1 cellular context compared by ENCODE assay signal in the genomic region with DNA sequence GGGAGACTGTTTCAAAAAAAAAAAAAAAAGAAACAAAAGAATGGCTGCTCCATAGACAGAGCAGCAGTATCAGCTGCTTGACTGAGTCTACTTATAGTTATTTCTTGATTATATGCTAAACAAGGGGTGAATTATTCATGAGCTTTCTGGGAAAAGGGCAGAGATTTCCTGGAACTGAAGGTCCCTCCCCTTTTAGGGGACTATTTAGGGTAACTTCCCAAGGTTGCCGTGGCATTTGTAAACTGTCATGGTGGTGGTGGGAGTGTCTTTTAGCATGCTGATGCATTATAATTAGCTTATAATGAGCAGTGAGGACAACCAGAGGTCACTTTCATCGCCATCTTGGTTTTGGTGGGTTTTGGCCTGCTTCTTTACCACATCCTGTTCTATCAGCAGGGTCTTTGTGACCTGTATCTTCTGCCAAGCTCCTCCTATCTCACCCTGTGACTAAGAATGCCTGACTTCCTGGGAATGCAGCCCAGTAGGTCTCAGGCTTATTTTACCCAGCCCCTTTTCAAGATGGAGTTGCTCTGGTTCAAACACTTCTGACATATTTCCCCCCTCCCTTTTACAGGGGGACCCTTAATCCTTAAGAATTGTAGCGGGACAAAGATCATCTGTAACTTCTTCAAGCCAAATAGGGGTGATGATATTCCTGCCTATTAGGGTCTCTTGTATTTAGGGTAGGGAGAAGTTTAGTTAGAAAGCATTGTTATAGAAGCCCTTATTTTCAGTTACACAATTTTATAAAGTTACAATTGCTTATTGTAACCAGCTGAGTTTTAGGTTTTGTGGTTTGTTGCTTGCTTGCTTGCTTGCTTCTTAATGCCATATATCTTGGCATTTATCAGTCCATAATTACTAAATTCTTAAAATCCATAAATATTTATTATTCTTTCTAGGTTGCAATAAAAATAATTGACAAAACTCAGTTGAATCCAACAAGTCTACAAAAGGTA.
TF ChIP-seq lines count a peak whose summit lies in the region.

No MANE protein-coding gene starts in this region.

TF ChIP-seq in WTC11, 78 proteins besides CTCF, POLR2A, EP300 and RAD21 (continued from another document):
- TF ChIP-seq, protein P1, sequence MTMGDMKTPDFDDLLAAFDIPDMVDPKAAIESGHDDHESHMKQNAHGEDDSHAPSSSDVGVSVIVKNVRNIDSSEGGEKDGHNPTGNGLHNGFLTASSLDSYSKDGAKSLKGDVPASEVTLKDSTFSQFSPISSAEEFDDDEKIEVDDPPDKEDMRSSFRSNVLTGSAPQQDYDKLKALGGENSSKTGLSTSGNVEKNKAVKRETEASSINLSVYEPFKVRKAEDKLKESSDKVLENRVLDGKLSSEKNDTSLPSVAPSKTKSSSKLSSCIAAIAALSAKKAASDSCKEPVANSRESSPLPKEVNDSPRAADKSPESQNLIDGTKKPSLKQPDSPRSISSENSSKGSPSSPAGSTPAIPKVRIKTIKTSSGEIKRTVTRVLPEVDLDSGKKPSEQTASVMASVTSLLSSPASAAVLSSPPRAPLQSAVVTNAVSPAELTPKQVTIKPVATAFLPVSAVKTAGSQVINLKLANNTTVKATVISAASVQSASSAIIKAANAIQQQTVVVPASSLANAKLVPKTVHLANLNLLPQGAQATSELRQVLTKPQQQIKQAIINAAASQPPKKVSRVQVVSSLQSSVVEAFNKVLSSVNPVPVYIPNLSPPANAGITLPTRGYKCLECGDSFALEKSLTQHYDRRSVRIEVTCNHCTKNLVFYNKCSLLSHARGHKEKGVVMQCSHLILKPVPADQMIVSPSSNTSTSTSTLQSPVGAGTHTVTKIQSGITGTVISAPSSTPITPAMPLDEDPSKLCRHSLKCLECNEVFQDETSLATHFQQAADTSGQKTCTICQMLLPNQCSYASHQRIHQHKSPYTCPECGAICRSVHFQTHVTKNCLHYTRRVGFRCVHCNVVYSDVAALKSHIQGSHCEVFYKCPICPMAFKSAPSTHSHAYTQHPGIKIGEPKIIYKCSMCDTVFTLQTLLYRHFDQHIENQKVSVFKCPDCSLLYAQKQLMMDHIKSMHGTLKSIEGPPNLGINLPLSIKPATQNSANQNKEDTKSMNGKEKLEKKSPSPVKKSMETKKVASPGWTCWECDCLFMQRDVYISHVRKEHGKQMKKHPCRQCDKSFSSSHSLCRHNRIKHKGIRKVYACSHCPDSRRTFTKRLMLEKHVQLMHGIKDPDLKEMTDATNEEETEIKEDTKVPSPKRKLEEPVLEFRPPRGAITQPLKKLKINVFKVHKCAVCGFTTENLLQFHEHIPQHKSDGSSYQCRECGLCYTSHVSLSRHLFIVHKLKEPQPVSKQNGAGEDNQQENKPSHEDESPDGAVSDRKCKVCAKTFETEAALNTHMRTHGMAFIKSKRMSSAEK (CRISPR knock-in tag; IDR thresholded peaks at IDR 0.05; ENCODE audit: borderline replicate concordance), result peak; percentile 90
- TF ChIP-seq, protein P2, sequence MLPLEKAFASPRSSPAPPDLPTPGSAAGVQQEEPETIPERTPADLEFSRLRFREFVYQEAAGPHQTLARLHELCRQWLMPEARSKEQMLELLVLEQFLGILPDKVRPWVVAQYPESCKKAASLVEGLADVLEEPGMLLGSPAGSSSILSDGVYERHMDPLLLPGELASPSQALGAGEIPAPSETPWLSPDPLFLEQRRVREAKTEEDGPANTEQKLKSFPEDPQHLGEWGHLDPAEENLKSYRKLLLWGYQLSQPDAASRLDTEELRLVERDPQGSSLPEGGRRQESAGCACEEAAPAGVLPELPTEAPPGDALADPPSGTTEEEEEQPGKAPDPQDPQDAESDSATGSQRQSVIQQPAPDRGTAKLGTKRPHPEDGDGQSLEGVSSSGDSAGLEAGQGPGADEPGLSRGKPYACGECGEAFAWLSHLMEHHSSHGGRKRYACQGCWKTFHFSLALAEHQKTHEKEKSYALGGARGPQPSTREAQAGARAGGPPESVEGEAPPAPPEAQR (CRISPR knock-in tag; IDR thresholded peaks at IDR 0.05), result peak; percentile 91; the same call in 1 of the 2 replicates
- TF ChIP-seq OVOL2 (CRISPR knock-in tag; IDR thresholded peaks at IDR 0.05; ENCODE audit: borderline replicate concordance), result no peak
- 0 out of 2 replicates have a peak, but pooled peaks have one; percentile 21 for TF ChIP-seq ZNF416 (CRISPR knock-in tag; IDR thresholded peaks at IDR 0.05)
- TF ChIP-seq, protein P3, sequence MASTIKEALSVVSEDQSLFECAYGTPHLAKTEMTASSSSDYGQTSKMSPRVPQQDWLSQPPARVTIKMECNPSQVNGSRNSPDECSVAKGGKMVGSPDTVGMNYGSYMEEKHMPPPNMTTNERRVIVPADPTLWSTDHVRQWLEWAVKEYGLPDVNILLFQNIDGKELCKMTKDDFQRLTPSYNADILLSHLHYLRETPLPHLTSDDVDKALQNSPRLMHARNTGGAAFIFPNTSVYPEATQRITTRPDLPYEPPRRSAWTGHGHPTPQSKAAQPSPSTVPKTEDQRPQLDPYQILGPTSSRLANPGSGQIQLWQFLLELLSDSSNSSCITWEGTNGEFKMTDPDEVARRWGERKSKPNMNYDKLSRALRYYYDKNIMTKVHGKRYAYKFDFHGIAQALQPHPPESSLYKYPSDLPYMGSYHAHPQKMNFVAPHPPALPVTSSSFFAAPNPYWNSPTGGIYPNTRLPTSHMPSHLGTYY (CRISPR knock-in tag; IDR thresholded peaks at IDR 0.05), result peak; percentile 79; the same call in 1 of the 2 replicates
- no peak for TF ChIP-seq JUN (CRISPR knock-in tag; IDR thresholded peaks at IDR 0.05)
- no peak for TF ChIP-seq TEAD1 (CRISPR knock-in tag; IDR thresholded peaks at IDR 0.05)
- TF ChIP-seq PRRX2 (CRISPR knock-in tag; IDR thresholded peaks at IDR 0.05), result peak; percentile 79; the same call in 1 of the 2 replicates
- no peak for TF ChIP-seq ZNF263 (CRISPR knock-in tag; IDR thresholded peaks at IDR 0.05; ENCODE audit: low read depth)
